ENCODE assay signal across 10 cellular contexts in genomic region chr22:29003975-29004646, GRCh38. TPM values are rescaled to one million over a fixed set of nuclear protein-coding genes. Genes with fewer than 3 reads are reported as not detected.
DNase-seq lines count a peak whose midpoint lies in the region; ATAC-seq and TF ChIP-seq lines count a peak whose summit lies in the region.
"Had no signal": no experiment of that assay in that cellular context is flagged by ENCODE, and none has a peak within 500 bp of the region (broad histone marks: within the 10 kb centered on the region; RNA-seq: fewer than 3 reads in every experiment).

No MANE protein-coding gene starts in this region.

- H3K9me3 Mint-ChIP-seq in Caco-2 (ENCODE audit: unreplicated experiment) (no peaks in the 10 kb centered on the region), nephron (no peaks in the 10 kb centered on the region)
- H3K9me3 Mint-ChIP-seq: CD8-positive, alpha-beta memory T cell had no signal

- no peaks in the 10 kb centered on the region for H3K27me3 Mint-ChIP-seq in Caco-2 (ENCODE audit: insufficient read depth, unreplicated experiment)
- H3K27me3 Mint-ChIP-seq in nephron (ENCODE audit: low read depth), result peaks cover 7% of the 10 kb centered on the region

- H3K36me3 Mint-ChIP-seq in Caco-2 (ENCODE audit: insufficient read depth, unreplicated experiment) (peaks cover 72% of the 10 kb centered on the region), nephron (ENCODE audit: low read depth) (peaks cover 6% of the 10 kb centered on the region)
- H3K36me3 Mint-ChIP-seq: CD8-positive, alpha-beta memory T cell had no signal

- no peaks in the 10 kb centered on the region for H3K36me3 ChIP-seq in Caco-2 (ENCODE audit: control insufficient read depth, insufficient read depth, low read length)
- H3K36me3 ChIP-seq in breast epithelium, result no peaks in the 10 kb centered on the region
- H3K36me3 ChIP-seq: HAP-1 had no signal

- no TSS peak for BruUV-seq in Caco-2 (replicated peaks; lab: Mats Ljungman, UMichigan)

- H3K4me3 ChIP-seq in Caco-2 (ENCODE audit: low read depth, low read length) (no peak overlapping the region), breast epithelium (no peak overlapping the region)
- H3K4me3 ChIP-seq: HAP-1 had no signal

- POLR2A ChIA-PET in Caco-2 (lab: Charles Lee), result no interaction called here

- TF ChIP-seq POLR2A in breast epithelium (IDR thresholded peaks at IDR 0.05), result no peak

- DNase-seq in Caco-2 (no peak), NCI-H1105 (lab: John Stamatoyannopoulos, UW) (peak; percentile 66), breast epithelium (ENCODE audit: low spot score in 2 of 2) (peak in 1 of 2 donors; percentile 34)
- DNase-seq: CD8-positive, alpha-beta memory T cell had no signal

- TF ChIP-seq CTCF in Caco-2 (IDR thresholded peaks at IDR 0.05; ENCODE audit: insufficient read depth in 1 of 2, low read depth in 1 of 2, low read length in 1 of 2, severe bottlenecking in 1 of 2, unreplicated experiment in 1 of 2) (no peak), breast epithelium (IDR thresholded peaks at IDR 0.05) (no peak), nephron (IDR thresholded peaks at IDR 0.05; ENCODE audit: unreplicated experiment in 3 of 3) (no peak)

- CTCF ChIA-PET in Caco-2 (lab: Charles Lee), result interaction anchor here (0.7 to 1.3 kb wide), 3 partner anchors 12 to 111 kb away, joined by 4 read pairs; no protein-coding TSS in a partner anchor

- intact Hi-C loops in Caco-2 (cut with micrococcal nuclease; ENCODE audit: unreplicated experiment) (loop anchor here (1.0 kb wide), 1 partner anchor 18 kb away; no protein-coding TSS in a partner anchor), breast epithelium (cut with DNase I; ENCODE audit: low total_unique reads) (no loop called here)

- H3K4me3 Mint-ChIP-seq in Caco-2 (ENCODE audit: unreplicated experiment), result peak overlapping the region; percentile 23
- peak overlapping the region in 2 of 3 experiments; percentile 34 to 36 for H3K4me3 Mint-ChIP-seq in nephron
- H3K4me3 Mint-ChIP-seq: CD8-positive, alpha-beta memory T cell had no signal

- peak overlapping the region; percentile 57 for H3K27ac ChIP-seq in breast epithelium

- H3K27ac Mint-ChIP-seq in Caco-2 (ENCODE audit: unreplicated experiment), result peak overlapping the region; percentile 87
- H3K27ac Mint-ChIP-seq in nephron, result peak overlapping the region; percentile 94 to 97 (median 96)
- H3K27ac Mint-ChIP-seq: CD8-positive, alpha-beta memory T cell had no signal

- H3K9me3 ChIP-seq in Caco-2, result no peaks in the 10 kb centered on the region
- no peaks in the 10 kb centered on the region for H3K9me3 ChIP-seq in breast epithelium
- H3K9me3 ChIP-seq: HAP-1 had no signal

- ATAC-seq in GM21367 (IDR thresholded peaks at IDR 0.05; ENCODE audit: unreplicated experiment), result no peak
- ATAC-seq in GM21447 (IDR thresholded peaks at IDR 0.05; ENCODE audit: unreplicated experiment), result no peak
- no peak for ATAC-seq in HG02973 (IDR thresholded peaks at IDR 0.05; ENCODE audit: unreplicated experiment)
- ATAC-seq in HG03565 (IDR thresholded peaks at IDR 0.05; ENCODE audit: unreplicated experiment), result no peak

- H3K27me3 ChIP-seq in Caco-2 (replicated peaks; ENCODE audit: control insufficient read depth, insufficient read depth, low read length), result no peaks in the 10 kb centered on the region
- no peaks in the 10 kb centered on the region for H3K27me3 ChIP-seq in breast epithelium

- H3K4me1 Mint-ChIP-seq in Caco-2 (ENCODE audit: low read depth, unreplicated experiment) (peaks cover 38% of the 10 kb centered on the region), nephron (peaks cover 57% of the 10 kb centered on the region)
- H3K4me1 Mint-ChIP-seq: CD8-positive, alpha-beta memory T cell had no signal

- H3K4me1 ChIP-seq in Caco-2, result peaks cover 71% of the 10 kb centered on the region
- H3K4me1 ChIP-seq in breast epithelium, result peaks cover 0 to 7% of the 10 kb centered on the region in 2 donors

RNA-seq across cellular contexts. Expression of gene C22orf31, which starts 57.5 kb away (rescaled TPM):
- total RNA-seq in Caco-2 (2022) (not detected in 2 replicates), breast epithelium (under 1 TPM in 1 of 3 donors, not detected in 2; 0.73 TPM)
- total RNA-seq: CD8-positive, alpha-beta memory T cell had no signal
